In the genomic region with DNA sequence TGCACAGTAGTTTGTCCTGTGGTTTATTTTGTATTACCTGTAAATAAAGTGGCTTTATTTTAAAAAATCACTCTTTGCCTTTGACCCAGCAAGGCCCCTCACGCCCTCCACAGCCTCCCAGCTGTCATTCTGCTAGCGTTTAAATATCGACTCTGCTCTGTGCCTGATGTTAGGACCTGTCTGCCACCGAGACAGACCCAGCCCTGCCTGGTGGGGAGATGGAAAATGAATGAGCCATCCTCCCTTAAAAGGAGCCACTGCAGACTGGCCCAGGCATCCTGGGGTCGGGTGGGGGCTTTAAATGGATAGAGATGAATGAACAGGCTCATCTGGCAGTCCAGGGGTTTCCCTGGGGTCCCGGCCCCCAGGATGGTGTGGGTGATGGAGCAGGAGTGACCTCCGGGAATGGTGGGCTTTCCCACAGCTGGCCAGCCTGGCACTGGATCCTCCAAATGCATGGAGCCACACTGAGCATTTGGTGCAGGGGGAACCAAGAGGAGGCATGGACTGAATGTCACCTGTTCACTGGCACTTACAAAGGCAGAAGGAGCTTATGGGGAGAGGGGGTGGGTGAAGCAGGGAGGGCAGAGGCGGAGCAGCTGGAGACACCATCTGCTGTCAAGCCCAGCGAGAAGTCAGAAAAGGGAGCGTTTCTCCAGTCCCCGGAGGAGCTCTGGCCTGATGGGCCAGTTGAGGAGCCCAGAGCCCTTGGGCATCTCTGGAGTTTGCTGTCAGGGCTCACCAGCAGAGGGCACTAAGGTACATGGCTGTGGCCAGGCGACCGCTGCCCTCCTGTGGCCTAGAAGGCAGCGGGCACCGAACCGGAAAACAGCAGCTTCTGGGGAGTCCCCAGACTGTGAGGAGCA, we compare ENCODE assay signal across 8 cellular contexts. TPM values are rescaled to one million over a fixed set of nuclear protein-coding genes. Genes with fewer than 3 reads are reported as not detected.
DNase-seq lines count a peak whose midpoint lies in the region; ATAC-seq lines count a peak whose summit lies in the region.

No MANE protein-coding gene starts in this region.

- H3K36me3 Mint-ChIP-seq in activated T-helper 1 cell treated with anti-CD3 and anti-CD28 coated beads, Interleukin-12 subunit alpha, Interleukin-12 subunit beta, Interleukin-2, Interleukin-4 antibody, amounts not matched to agents 30 ng/mL and 10 ng/mL and 1 ng/mL, durations not matched to agents 14 hours and 24 hours and 36 hours (ENCODE audit: low read depth) = no peaks in the 10 kb centered on the region

- H3K27me3 Mint-ChIP-seq in activated T-helper 1 cell treated with anti-CD3 and anti-CD28 coated beads, Interleukin-12 subunit alpha, Interleukin-12 subunit beta, Interleukin-2, Interleukin-4 antibody, amounts not matched to agents 30 ng/mL and 10 ng/mL and 1 ng/mL, durations not matched to agents 14 hours and 24 hours and 36 hours (ENCODE audit: insufficient read depth) = no peaks in the 10 kb centered on the region

- H3K9me3 Mint-ChIP-seq in activated T-helper 1 cell treated with anti-CD3 and anti-CD28 coated beads, Interleukin-12 subunit alpha, Interleukin-12 subunit beta, Interleukin-2, Interleukin-4 antibody, amounts not matched to agents 30 ng/mL and 10 ng/mL and 1 ng/mL, durations not matched to agents 14 hours and 24 hours and 36 hours = no peaks in the 10 kb centered on the region

- ATAC-seq in HG03520 (IDR thresholded peaks at IDR 0.05; ENCODE audit: unreplicated experiment) = peak; percentile 44

- no peak overlapping the region for H3K4me3 Mint-ChIP-seq in activated T-helper 1 cell treated with anti-CD3 and anti-CD28 coated beads, Interleukin-12 subunit alpha, Interleukin-12 subunit beta, Interleukin-2, Interleukin-4 antibody, amounts not matched to agents 30 ng/mL and 10 ng/mL and 1 ng/mL, durations not matched to agents 14 hours and 24 hours and 36 hours

- DNase-seq in NCI-H2081 (lab: John Stamatoyannopoulos, UW) = peak; percentile 39 to 41
- no peak for DNase-seq in NCI-H2081 treated with DMSO at 0.1 percent for 48 hours (lab: John Stamatoyannopoulos, UW)
- DNase-seq in NCI-H774 (lab: John Stamatoyannopoulos, UW) = peak; percentile 16
- DNase-seq in activated T-helper 1 cell treated with anti-CD3 and anti-CD28 coated beads, Interleukin-12 subunit alpha, Interleukin-12 subunit beta, Interleukin-2, Interleukin-4 antibody, amounts not matched to agents 30 ng/mL and 10 ng/mL and 1 ng/mL, durations not matched to agents 14 hours and 24 hours and 36 hours (ENCODE audit: low spot score) = peak; percentile 69
- DNase-seq in globus pallidus (ENCODE audit: low spot score) = peak; percentile 37
- DNase-seq in posterior cingulate gyrus = peak in 7 of 10 donors; percentile 42 to 93 (median 61)
- DNase-seq in middle frontal gyrus (ENCODE audit: extremely low spot score, low spot score) = no peak

- H3K4me1 Mint-ChIP-seq in activated T-helper 1 cell treated with anti-CD3 and anti-CD28 coated beads, Interleukin-12 subunit alpha, Interleukin-12 subunit beta, Interleukin-2, Interleukin-4 antibody, amounts not matched to agents 30 ng/mL and 10 ng/mL and 1 ng/mL, durations not matched to agents 14 hours and 24 hours and 36 hours (ENCODE audit: low read depth) = peaks cover 39% of the 10 kb centered on the region

- H3K27ac Mint-ChIP-seq in activated T-helper 1 cell treated with anti-CD3 and anti-CD28 coated beads, Interleukin-12 subunit alpha, Interleukin-12 subunit beta, Interleukin-2, Interleukin-4 antibody, amounts not matched to agents 30 ng/mL and 10 ng/mL and 1 ng/mL, durations not matched to agents 14 hours and 24 hours and 36 hours = no peak overlapping the region

- intact Hi-C loops in activated T-helper 1 cell treated with anti-CD3 and anti-CD28 coated beads, Interleukin-12 subunit alpha, Interleukin-12 subunit beta, Interleukin-2, Interleukin-4 antibody, amounts not matched to agents 30 ng/mL and 10 ng/mL and 1 ng/mL, durations not matched to agents 14 hours and 24 hours and 36 hours (cut with micrococcal nuclease) = loop anchor here (1.0 kb wide), 1 partner anchor 82 kb away; no protein-coding TSS in a partner anchor
- intact Hi-C loops in posterior cingulate gyrus (cut with DNase I) = no loop called here

RNA-seq across cellular contexts. Expression of gene GRM2, which starts 11.9 kb away (rescaled TPM):
- total RNA-seq in activated T-helper 1 cell treated with anti-CD3 and anti-CD28 coated beads, Interleukin-12 subunit alpha, Interleukin-12 subunit beta, Interleukin-2, Interleukin-4 antibody, amounts not matched to agents 30 ng/mL and 10 ng/mL and 1 ng/mL, durations not matched to agents 14 hours and 24 hours and 36 hours = 0.96 and 1.0 TPM in 2 replicates

RNA-seq across cellular contexts. Expression of gene TEX264, which starts 47.7 kb away (rescaled TPM):
- total RNA-seq in activated T-helper 1 cell treated with anti-CD3 and anti-CD28 coated beads, Interleukin-12 subunit alpha, Interleukin-12 subunit beta, Interleukin-2, Interleukin-4 antibody, amounts not matched to agents 30 ng/mL and 10 ng/mL and 1 ng/mL, durations not matched to agents 14 hours and 24 hours and 36 hours = 50.3 and 52.0 TPM in 2 replicates

Comparison
In these comparisons a context has a peak if more than half of its experiments do, and no peak if none do; other contexts are left out.
1. DNase-seq: peak in NCI-H2081 (2 of 2), NCI-H774 (single experiment), activated T-helper 1 cell treated with anti-CD3 and anti-CD28 coated beads, Interleukin-12 subunit alpha, Interleukin-12 subunit beta, Interleukin-2, Interleukin-4 antibody, amounts not matched to agents 30 ng/mL and 10 ng/mL and 1 ng/mL, durations not matched to agents 14 hours and 24 hours and 36 hours (single experiment), globus pallidus (single experiment) and posterior cingulate gyrus (7 of 10); none in NCI-H2081 treated with DMSO at 0.1 percent for 48 hours (single experiment) and middle frontal gyrus (single experiment).